ENCODE assay signal across 18 cellular contexts in the genomic region with DNA sequence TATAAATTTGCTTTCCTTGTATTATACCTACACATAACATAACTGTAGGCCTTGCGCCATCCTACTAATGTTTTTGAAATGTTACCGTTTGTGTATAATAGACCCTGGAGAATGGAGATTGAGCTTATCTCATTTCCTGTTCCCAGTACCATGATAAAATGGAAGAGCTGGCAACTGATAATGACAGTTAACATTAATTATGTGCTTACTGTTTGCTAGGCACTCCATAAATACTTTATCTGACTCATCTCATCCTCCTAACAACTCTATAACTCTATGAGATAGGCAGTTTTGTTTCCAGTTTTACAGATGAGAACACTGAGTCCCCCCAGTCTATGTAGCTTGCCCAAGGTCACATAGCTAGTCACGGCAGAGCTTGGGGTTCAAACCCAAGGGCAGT.
"Had no signal": no experiment of that assay in that cellular context is flagged by ENCODE, and none has a peak within 500 bp of the region (broad histone marks: within the 10 kb centered on the region; RNA-seq: fewer than 3 reads in every experiment).

No MANE protein-coding gene starts in this region.

- H3K27me3 Mint-ChIP-seq: activated naive CD8-positive, alpha-beta T cell treated with anti-CD3 and anti-CD28 coated beads for 36 hours; progenitor cell of endocrine pancreas had no signal

- H3K4me3 ChIP-seq: heart right ventricle, neural progenitor cell, upper lobe of right lung had no signal

- ATAC-seq: left colon; stimulated activated naive CD8-positive, alpha-beta T cell treated with anti-CD3 and anti-CD28 coated beads, Interleukin-15, Interleukin-2, amounts not matched to agents 100 U/mL and 50 U/mL, for 24 hours; upper lobe of right lung had no signal

- H3K27ac Mint-ChIP-seq: activated naive CD8-positive, alpha-beta T cell treated with anti-CD3 and anti-CD28 coated beads for 36 hours; activated T-helper 2 cell treated with anti-CD3 and anti-CD28 coated beads, Interferon-gamma antibody, Interleukin-2, Interleukin-4, amounts not matched to agents 10 μg/mL and 5 μg/mL and 100 μg/mL, durations not matched to agents 14 hours and 24 hours and 36 hours; endodermal cell; neural progenitor cell had no signal

- H3K9me3 Mint-ChIP-seq: activated naive CD8-positive, alpha-beta T cell treated with anti-CD3 and anti-CD28 coated beads for 36 hours; activated T-helper 2 cell treated with anti-CD3 and anti-CD28 coated beads, Interferon-gamma antibody, Interleukin-2, Interleukin-4, amounts not matched to agents 10 μg/mL and 5 μg/mL and 100 μg/mL, durations not matched to agents 14 hours and 24 hours and 36 hours; endodermal cell; neural progenitor cell had no signal

- H3K4me1 Mint-ChIP-seq: activated naive CD8-positive, alpha-beta T cell treated with anti-CD3 and anti-CD28 coated beads for 36 hours; neural progenitor cell had no signal

- H3K4me3 Mint-ChIP-seq: activated naive CD8-positive, alpha-beta T cell treated with anti-CD3 and anti-CD28 coated beads for 36 hours; endodermal cell; neural progenitor cell had no signal

- DNase-seq: activated CD4-positive, alpha-beta T cell treated with anti-CD3 and anti-CD28 coated beads for 1 hour; activated naive CD4-positive, alpha-beta T cell; activated naive CD8-positive, alpha-beta T cell treated with anti-CD3 and anti-CD28 coated beads for 36 hours; activated T-cell treated with anti-CD3 and anti-CD28 coated beads, Interleukin-2, amount 50 U/mL, for 1 hour; amniotic stem cell; cortex of kidney; endodermal cell; foreskin fibroblast; heart right ventricle; left colon; mesenchymal stem cell; retina; stimulated activated CD4-positive, alpha-beta T cell treated with anti-CD3 and anti-CD28 coated beads, Interleukin-4, amount 100 ng/mL, for 1 hour; stimulated activated naive CD8-positive, alpha-beta T cell treated with anti-CD3 and anti-CD28 coated beads, Interleukin-15, Interleukin-2, amounts not matched to agents 100 U/mL and 50 U/mL, for 24 hours; upper lobe of right lung had no signal
